In genomic region chr2:74740395-74741075, GRCh38 we compare ENCODE assay signal across 1 cellular context.
TF ChIP-seq lines count a peak whose summit lies in the region.

No MANE protein-coding gene starts in this region.

TF ChIP-seq in HepG2, 621 proteins besides CTCF, POLR2A, EP300 and RAD21 (continued from another document and continues in another):
- TF ChIP-seq ARID4A (CRISPR knock-in tag; IDR thresholded peaks at IDR 0.05; ENCODE audit: borderline replicate concordance), result peak; percentile 20; the same call in 1 of the 2 replicates
- no peak for TF ChIP-seq IRX3 (CRISPR knock-in tag; IDR thresholded peaks at IDR 0.05; ENCODE audit: borderline replicate concordance, low read depth)
- TF ChIP-seq SNAI1 (CRISPR knock-in tag; IDR thresholded peaks at IDR 0.05; ENCODE audit: borderline replicate concordance), result no peak
- no peak for TF ChIP-seq AGO2 (optimal IDR thresholded peaks at IDR 0.05; ENCODE audit: low read depth, low read length)
- TF ChIP-seq IKZF5 (CRISPR knock-in tag; IDR thresholded peaks at IDR 0.05), result peak; percentile 51; the same call in 1 of the 2 replicates
- no peak for TF ChIP-seq ZNF580 (CRISPR knock-in tag; IDR thresholded peaks at IDR 0.05; ENCODE audit: borderline replicate concordance, low read depth)
- TF ChIP-seq ZNF605 (CRISPR knock-in tag; IDR thresholded peaks at IDR 0.05), result 0 out of 2 replicates have a peak, but pooled peaks have one; percentile 2
- peak; percentile 3; the same call in 1 of the 2 replicates for TF ChIP-seq SMAD3 (CRISPR knock-in tag; IDR thresholded peaks at IDR 0.05)
- peak; percentile 62; the same call in 1 of the 2 replicates for TF ChIP-seq ZNF614 (CRISPR knock-in tag; IDR thresholded peaks at IDR 0.05; ENCODE audit: borderline replicate concordance)
- peak; percentile 47; the same call in 1 of the 2 replicates for TF ChIP-seq ETV5 (CRISPR knock-in tag; IDR thresholded peaks at IDR 0.05; ENCODE audit: borderline replicate concordance)
- TF ChIP-seq ZBTB40 (IDR thresholded peaks at IDR 0.05), result no peak
- peak; percentile 29; the same call in 1 of the 2 replicates for TF ChIP-seq ZBTB40 (CRISPR knock-in tag; IDR thresholded peaks at IDR 0.05)
- no peak for TF ChIP-seq ZNF335 (CRISPR knock-in tag; IDR thresholded peaks at IDR 0.05)
- TF ChIP-seq ZNF883 (CRISPR knock-in tag; IDR thresholded peaks at IDR 0.05; ENCODE audit: not compliant biosample characterization), result peak; percentile 80
- peak; percentile 46; the same call in 1 of the 2 replicates for TF ChIP-seq HNF1B (CRISPR knock-in tag; IDR thresholded peaks at IDR 0.05)
- peak; percentile 97 for TF ChIP-seq HIC2 (CRISPR knock-in tag; IDR thresholded peaks at IDR 0.05; ENCODE audit: low read depth)
- TF ChIP-seq ZMYM3 (CRISPR knock-in tag; IDR thresholded peaks at IDR 0.05), result peak; percentile 71
- TF ChIP-seq TFDP1 (CRISPR knock-in tag; IDR thresholded peaks at IDR 0.05; ENCODE audit: borderline replicate concordance), result peak; percentile 44; the same call in 1 of the 2 replicates
- peak; percentile 45; the same call in 1 of the 2 replicates for TF ChIP-seq KDM3A (CRISPR knock-in tag; IDR thresholded peaks at IDR 0.05; ENCODE audit: low read depth)
- TF ChIP-seq PITX1 (CRISPR knock-in tag; IDR thresholded peaks at IDR 0.05), result peak; percentile 13; the same call in 1 of the 2 replicates
- TF ChIP-seq ATF4 (CRISPR knock-in tag; IDR thresholded peaks at IDR 0.05), result peak in 1 of 2 experiments; percentile 82; a peak in 2 of 4 replicates
- peak; percentile 87; the same call in 1 of the 2 replicates for TF ChIP-seq ZNF292 (CRISPR knock-in tag; IDR thresholded peaks at IDR 0.05; ENCODE audit: borderline replicate concordance, low read depth)
- TF ChIP-seq MYC (CRISPR knock-in tag; IDR thresholded peaks at IDR 0.05; ENCODE audit: borderline replicate concordance), result peak; percentile 45; the same call in 1 of the 2 replicates
- no peak for TF ChIP-seq ZSCAN22 (CRISPR knock-in tag; IDR thresholded peaks at IDR 0.05)
- TF ChIP-seq ZNF34 (CRISPR knock-in tag; IDR thresholded peaks at IDR 0.05; ENCODE audit: borderline replicate concordance), result 0 out of 2 replicates have a peak, but pooled peaks have one; percentile 39
- TF ChIP-seq ZNF225 (CRISPR knock-in tag; IDR thresholded peaks at IDR 0.05), result no peak
- peak; percentile 30; the same call in 1 of the 2 replicates for TF ChIP-seq THAP9 (CRISPR knock-in tag; IDR thresholded peaks at IDR 0.05; ENCODE audit: borderline replicate concordance)
- TF ChIP-seq MXI1 (IDR thresholded peaks at IDR 0.05; ENCODE audit: borderline replicate concordance, low read depth, low read length), result no peak
- 0 out of 2 replicates have a peak, but pooled peaks have one; percentile 29 for TF ChIP-seq ZSCAN25 (CRISPR knock-in tag; IDR thresholded peaks at IDR 0.05)
